Comparison of ENCODE assay signal across 8 cellular contexts in the genomic region with DNA sequence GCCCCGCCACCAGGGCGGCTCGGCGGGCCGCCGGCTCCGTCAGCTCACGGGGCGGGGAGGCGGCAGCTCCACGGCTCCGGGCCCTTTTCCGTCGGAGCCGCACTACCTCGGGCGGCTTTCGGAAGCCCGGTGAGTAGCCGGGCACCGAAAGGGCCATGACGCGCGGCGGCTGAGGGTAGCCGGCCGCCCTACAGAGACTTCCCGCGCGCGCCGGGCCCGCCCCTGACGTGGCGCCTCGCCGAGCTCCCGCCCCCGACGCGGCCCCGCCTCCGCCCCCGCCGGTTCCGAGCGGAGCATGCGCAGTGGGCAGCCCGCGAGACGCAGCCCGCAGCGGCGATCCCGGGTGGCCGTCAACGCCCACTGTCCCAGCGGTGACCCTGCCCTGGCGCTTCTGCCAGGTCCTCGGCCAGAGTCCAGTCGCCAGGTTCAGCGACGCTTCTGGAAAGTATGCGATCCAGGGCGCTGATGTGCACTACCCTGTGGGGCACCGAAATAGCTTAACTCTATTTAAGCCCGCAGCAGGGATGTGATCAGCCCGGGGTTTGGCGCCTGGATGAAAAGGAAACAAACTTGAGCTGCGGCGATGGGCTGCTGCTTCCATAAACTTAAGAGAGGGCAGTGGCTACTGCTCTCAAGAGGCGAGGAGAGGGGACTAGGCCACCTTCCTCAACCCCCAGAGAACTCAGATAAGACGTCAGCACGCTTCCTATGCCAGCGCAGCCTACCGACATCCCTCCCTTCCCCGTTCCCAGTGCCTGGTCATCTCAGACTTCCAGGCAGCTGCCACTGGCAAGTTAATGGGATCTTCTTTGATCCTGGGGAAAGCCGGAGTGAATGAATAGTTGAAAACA. TPM values are rescaled to one million over a fixed set of nuclear protein-coding genes. Genes with fewer than 3 reads are reported as not detected.
DNase-seq lines count a peak whose midpoint lies in the region; ATAC-seq and TF ChIP-seq lines count a peak whose summit lies in the region.

A gene with protein sequence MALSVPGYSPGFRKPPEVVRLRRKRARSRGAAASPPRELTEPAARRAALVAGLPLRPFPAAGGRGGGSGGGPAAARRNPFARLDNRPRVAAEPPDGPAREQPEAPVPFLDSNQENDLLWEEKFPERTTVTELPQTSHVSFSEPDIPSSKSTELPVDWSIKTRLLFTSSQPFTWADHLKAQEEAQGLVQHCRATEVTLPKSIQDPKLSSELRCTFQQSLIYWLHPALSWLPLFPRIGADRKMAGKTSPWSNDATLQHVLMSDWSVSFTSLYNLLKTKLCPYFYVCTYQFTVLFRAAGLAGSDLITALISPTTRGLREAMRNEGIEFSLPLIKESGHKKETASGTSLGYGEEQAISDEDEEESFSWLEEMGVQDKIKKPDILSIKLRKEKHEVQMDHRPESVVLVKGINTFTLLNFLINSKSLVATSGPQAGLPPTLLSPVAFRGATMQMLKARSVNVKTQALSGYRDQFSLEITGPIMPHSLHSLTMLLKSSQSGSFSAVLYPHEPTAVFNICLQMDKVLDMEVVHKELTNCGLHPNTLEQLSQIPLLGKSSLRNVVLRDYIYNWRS (minus strand): TSS at position 200 of the 851 bp plus-strand sequence. CDS start 43 bp downstream, at position 157.

- POLR2A ChIA-PET in BJ (lab: Charles Lee) = no interaction called here

- H3K4me1 ChIP-seq in colonic mucosa = no peaks in the 10 kb centered on the region

- DNase-seq in BJ (ENCODE audit: low read depth) = peak; percentile 19
- peak; percentile 69 to 81 for DNase-seq in NCI-H524 (lab: John Stamatoyannopoulos, UW)
- peak; percentile 90 for DNase-seq in activated CD4-positive, alpha-beta T cell treated with anti-CD3 and anti-CD28 coated beads for 48 hours
- peak; percentile 92 for DNase-seq in colonic mucosa
- DNase-seq in stimulated activated CD4-positive, alpha-beta T cell treated with anti-CD3 and anti-CD28 coated beads, Interleukin-1b, Interleukin-23, amount 100 ng/mL, for 4 hours (ENCODE audit: low read depth in 2 of 2) = peak; percentile 78 to 88

- H3K36me3 ChIP-seq in BJ (ENCODE audit: control insufficient read depth, insufficient read depth, low read length) (no peaks in the 10 kb centered on the region), colonic mucosa (no peaks in the 10 kb centered on the region)

- H3K27me3 ChIP-seq in BJ (ENCODE audit: control insufficient read depth, insufficient read depth, low read length) (no peaks in the 10 kb centered on the region), colonic mucosa (no peaks in the 10 kb centered on the region), layer of hippocampus (ENCODE audit: control insufficient read depth, insufficient read depth, low read length) (no peaks in the 10 kb centered on the region)

- TF ChIP-seq POLR2A in GM19193 (IDR thresholded peaks at IDR 0.05; ENCODE audit: extremely low read depth, insufficient read depth, insufficient read length) = peak; percentile 83

- TF ChIP-seq CTCF in BJ (IDR thresholded peaks at IDR 0.05; ENCODE audit: insufficient read depth, low read depth, low read length) = no peak
- TF ChIP-seq CTCF in colonic mucosa (IDR thresholded peaks at IDR 0.05) = no peak

- H3K27ac ChIP-seq in colonic mucosa (peak within 1 kb of the TSS; percentile 74), layer of hippocampus (ENCODE audit: low read depth, low read length) (peak within 1 kb of the TSS; percentile 85)

- peak; percentile 94 for ATAC-seq in HG03432 (IDR thresholded peaks at IDR 0.05; ENCODE audit: unreplicated experiment)

- intact Hi-C loops in colonic mucosa (cut with DNase I) = loop anchor here (5.0 kb wide), 1 partner anchor 46 kb away; a partner anchor contains a TSS

- H3K9me3 ChIP-seq in colonic mucosa = no peaks in the 10 kb centered on the region

- CTCF ChIA-PET in BJ (lab: Yijun Ruan, JAX) = interaction anchor here (0.5 to 5.0 kb wide), 5 partner anchors 10 to 594 kb away, joined by 3 to 36 read pairs (median 5); no protein-coding TSS in a partner anchor

- H3K9ac ChIP-seq in colonic mucosa (ENCODE audit: low read depth in 2 of 2, low read length in 2 of 2) = peak within 1 kb of the TSS; percentile 74 to 86

- peak within 1 kb of the TSS; percentile 86 for H3K4me3 ChIP-seq in BJ (ENCODE audit: low read depth, low read length)
- peak within 1 kb of the TSS; percentile 94 for H3K4me3 ChIP-seq in colonic mucosa

RNA-seq across cellular contexts. Expression of the gene that starts here (rescaled TPM):
- 12.7 and 19.4 TPM in 2 replicates for polyA plus RNA-seq in BJ (2011; rRNA removed)
- 6.1 and 8.4 TPM in 2 replicates for polyA minus RNA-seq in BJ (2011; rRNA and poly(A)+ RNA removed)
- 10 to 100 TPM in 1 of 2 donors, 1 to 10 TPM in 1; 7.7 to 21.7 TPM for total RNA-seq in colonic mucosa

Comparison
In these comparisons a context has a peak if more than half of its experiments do, and no peak if none do; other contexts are left out.
1. Peak in every context shown above with its lines: DNase-seq, ATAC-seq, H3K4me3 ChIP-seq and H3K27ac ChIP-seq.
2. DNase-seq: peak in every context shown above with its lines; median percentile 92 in colonic mucosa; 90 in activated CD4-positive, alpha-beta T cell treated with anti-CD3 and anti-CD28 coated beads for 48 hours; 83 in stimulated activated CD4-positive, alpha-beta T cell treated with anti-CD3 and anti-CD28 coated beads, Interleukin-1b, Interleukin-23, amount 100 ng/mL, for 4 hours; 75 in NCI-H524; 19 in BJ.